1 cellular context compared by ENCODE assay signal in the genomic region with DNA sequence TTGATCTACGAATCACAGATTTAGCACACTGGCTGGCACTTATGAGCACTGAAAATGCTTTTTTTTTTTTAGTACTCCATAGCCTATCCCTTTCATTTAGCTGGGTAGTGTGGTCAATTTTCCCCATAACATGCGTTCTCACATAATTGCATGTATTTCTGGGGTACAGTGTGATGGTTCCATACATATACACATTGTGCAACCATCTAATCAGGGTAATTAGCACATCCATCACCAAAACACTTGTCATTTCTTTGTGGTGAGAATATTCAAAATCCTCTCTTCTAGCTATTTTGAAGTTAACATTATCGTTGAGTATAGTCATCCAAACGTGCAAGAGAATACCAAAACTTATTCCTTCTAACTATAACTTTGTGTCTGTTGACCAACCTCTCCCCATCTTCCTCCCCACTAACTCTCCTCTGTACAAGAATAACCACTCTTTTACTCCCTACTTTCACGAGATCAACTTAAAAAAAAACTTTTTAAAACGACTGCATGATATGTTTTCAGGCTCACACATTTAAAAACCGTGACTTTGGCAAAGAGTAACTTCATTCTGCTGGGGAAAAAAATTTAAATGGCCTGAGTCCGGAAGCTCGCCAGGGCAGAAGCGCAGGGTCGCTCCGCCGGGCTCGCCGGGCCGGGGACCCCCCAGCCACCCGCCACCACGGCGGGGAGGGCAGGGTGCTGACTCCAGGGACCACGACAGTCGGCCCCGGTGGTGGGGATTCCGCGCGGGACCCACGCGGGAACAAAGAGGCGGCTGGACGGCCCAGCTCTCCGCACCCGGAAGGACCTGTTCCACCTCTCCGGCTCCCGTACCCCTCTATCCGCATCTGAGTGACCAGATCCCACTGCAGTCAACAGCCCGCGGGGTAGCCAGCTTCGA.
TF ChIP-seq lines count a peak whose summit lies in the region.

No MANE protein-coding gene starts in this region.

TF ChIP-seq in GM23338, 12 proteins besides CTCF, POLR2A, EP300 and RAD21 (continued from another document):
- TF ChIP-seq, protein P1, sequence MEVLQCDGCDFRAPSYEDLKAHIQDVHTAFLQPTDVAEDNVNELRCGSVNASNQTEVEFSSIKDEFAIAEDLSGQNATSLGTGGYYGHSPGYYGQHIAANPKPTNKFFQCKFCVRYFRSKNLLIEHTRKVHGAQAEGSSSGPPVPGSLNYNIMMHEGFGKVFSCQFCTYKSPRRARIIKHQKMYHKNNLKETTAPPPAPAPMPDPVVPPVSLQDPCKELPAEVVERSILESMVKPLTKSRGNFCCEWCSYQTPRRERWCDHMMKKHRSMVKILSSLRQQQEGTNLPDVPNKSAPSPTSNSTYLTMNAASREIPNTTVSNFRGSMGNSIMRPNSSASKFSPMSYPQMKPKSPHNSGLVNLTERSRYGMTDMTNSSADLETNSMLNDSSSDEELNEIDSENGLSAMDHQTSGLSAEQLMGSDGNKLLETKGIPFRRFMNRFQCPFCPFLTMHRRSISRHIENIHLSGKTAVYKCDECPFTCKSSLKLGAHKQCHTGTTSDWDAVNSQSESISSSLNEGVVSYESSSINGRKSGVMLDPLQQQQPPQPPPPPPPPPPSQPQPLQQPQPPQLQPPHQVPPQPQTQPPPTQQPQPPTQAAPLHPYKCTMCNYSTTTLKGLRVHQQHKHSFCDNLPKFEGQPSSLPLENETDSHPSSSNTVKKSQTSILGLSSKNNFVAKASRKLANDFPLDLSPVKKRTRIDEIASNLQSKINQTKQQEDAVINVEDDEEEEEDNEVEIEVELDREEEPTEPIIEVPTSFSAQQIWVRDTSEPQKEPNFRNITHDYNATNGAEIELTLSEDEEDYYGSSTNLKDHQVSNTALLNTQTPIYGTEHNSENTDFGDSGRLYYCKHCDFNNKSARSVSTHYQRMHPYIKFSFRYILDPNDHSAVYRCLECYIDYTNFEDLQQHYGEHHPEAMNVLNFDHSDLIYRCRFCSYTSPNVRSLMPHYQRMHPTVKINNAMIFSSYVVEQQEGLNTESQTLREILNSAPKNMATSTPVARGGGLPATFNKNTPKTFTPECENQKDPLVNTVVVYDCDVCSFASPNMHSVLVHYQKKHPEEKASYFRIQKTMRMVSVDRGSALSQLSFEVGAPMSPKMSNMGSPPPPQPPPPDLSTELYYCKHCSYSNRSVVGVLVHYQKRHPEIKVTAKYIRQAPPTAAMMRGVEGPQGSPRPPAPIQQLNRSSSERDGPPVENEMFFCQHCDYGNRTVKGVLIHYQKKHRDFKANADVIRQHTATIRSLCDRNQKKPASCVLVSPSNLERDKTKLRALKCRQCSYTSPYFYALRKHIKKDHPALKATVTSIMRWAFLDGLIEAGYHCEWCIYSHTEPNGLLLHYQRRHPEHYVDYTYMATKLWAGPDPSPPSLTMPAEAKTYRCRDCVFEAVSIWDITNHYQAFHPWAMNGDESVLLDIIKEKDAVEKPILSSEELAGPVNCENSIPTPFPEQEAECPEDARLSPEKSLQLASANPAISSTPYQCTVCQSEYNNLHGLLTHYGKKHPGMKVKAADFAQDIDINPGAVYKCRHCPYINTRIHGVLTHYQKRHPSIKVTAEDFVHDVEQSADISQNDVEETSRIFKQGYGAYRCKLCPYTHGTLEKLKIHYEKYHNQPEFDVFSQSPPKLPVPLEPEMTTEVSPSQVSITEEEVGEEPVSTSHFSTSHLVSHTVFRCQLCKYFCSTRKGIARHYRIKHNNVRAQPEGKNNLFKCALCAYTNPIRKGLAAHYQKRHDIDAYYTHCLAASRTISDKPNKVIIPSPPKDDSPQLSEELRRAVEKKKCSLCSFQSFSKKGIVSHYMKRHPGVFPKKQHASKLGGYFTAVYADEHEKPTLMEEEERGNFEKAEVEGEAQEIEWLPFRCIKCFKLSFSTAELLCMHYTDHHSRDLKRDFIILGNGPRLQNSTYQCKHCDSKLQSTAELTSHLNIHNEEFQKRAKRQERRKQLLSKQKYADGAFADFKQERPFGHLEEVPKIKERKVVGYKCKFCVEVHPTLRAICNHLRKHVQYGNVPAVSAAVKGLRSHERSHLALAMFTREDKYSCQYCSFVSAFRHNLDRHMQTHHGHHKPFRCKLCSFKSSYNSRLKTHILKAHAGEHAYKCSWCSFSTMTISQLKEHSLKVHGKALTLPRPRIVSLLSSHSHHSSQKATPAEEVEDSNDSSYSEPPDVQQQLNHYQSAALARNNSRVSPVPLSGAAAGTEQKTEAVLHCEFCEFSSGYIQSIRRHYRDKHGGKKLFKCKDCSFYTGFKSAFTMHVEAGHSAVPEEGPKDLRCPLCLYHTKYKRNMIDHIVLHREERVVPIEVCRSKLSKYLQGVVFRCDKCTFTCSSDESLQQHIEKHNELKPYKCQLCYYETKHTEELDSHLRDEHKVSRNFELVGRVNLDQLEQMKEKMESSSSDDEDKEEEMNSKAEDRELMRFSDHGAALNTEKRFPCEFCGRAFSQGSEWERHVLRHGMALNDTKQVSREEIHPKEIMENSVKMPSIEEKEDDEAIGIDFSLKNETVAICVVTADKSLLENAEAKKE (CRISPR knock-in tag; IDR thresholded peaks at IDR 0.05), result no peak
- TF ChIP-seq, protein P2, sequence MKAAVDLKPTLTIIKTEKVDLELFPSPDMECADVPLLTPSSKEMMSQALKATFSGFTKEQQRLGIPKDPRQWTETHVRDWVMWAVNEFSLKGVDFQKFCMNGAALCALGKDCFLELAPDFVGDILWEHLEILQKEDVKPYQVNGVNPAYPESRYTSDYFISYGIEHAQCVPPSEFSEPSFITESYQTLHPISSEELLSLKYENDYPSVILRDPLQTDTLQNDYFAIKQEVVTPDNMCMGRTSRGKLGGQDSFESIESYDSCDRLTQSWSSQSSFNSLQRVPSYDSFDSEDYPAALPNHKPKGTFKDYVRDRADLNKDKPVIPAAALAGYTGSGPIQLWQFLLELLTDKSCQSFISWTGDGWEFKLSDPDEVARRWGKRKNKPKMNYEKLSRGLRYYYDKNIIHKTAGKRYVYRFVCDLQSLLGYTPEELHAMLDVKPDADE (IDR thresholded peaks at IDR 0.05), result no peak
- no peak for TF ChIP-seq ZNF331 (CRISPR knock-in tag; IDR thresholded peaks at IDR 0.05; ENCODE audit: low read depth)
- TF ChIP-seq, protein P3, sequence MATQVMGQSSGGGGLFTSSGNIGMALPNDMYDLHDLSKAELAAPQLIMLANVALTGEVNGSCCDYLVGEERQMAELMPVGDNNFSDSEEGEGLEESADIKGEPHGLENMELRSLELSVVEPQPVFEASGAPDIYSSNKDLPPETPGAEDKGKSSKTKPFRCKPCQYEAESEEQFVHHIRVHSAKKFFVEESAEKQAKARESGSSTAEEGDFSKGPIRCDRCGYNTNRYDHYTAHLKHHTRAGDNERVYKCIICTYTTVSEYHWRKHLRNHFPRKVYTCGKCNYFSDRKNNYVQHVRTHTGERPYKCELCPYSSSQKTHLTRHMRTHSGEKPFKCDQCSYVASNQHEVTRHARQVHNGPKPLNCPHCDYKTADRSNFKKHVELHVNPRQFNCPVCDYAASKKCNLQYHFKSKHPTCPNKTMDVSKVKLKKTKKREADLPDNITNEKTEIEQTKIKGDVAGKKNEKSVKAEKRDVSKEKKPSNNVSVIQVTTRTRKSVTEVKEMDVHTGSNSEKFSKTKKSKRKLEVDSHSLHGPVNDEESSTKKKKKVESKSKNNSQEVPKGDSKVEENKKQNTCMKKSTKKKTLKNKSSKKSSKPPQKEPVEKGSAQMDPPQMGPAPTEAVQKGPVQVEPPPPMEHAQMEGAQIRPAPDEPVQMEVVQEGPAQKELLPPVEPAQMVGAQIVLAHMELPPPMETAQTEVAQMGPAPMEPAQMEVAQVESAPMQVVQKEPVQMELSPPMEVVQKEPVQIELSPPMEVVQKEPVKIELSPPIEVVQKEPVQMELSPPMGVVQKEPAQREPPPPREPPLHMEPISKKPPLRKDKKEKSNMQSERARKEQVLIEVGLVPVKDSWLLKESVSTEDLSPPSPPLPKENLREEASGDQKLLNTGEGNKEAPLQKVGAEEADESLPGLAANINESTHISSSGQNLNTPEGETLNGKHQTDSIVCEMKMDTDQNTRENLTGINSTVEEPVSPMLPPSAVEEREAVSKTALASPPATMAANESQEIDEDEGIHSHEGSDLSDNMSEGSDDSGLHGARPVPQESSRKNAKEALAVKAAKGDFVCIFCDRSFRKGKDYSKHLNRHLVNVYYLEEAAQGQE (IDR thresholded peaks at IDR 0.05; ENCODE audit: unreplicated experiment), result no peak
- TF ChIP-seq ZNF114 (CRISPR knock-in tag; IDR thresholded peaks at IDR 0.05), result no peak
- no peak for TF ChIP-seq NANOG (IDR thresholded peaks at IDR 0.05; ENCODE audit: borderline replicate concordance)
